In genomic region chr2:219122197-219122965, GRCh38 we compare ENCODE assay signal across 16 cellular contexts. TPM values are rescaled to one million over a fixed set of nuclear protein-coding genes. Genes with fewer than 3 reads are reported as not detected.
A peak's percentile ranks its signal among the peaks of the same experiment; 100 is the strongest.
DNase-seq lines count a peak whose midpoint lies in the region; TF ChIP-seq lines count a peak whose summit lies in the region.
"Had no signal": no experiment of that assay in that cellular context is flagged by ENCODE, and none has a peak within 500 bp of the region (broad histone marks: within the 10 kb centered on the region; RNA-seq: fewer than 3 reads in every experiment).

No MANE protein-coding gene starts in this region.

- TF ChIP-seq CTCF in LNCaP clone FGC (IDR thresholded peaks at IDR 0.05; ENCODE audit: control insufficient read depth, extremely low read depth, insufficient read depth) = no peak

- DNase-seq in LNCaP clone FGC (ENCODE audit: low read depth) (peak; percentile 74), amniotic epithelial cell (ENCODE audit: low read depth) (peak; percentile 21), kidney tubule cell (ENCODE audit: low spot score) (peak; percentile 29), renal cortical epithelial cell (ENCODE audit: low read depth) (peak; percentile 85), islet precursor cell (no peak), AG20443 (ENCODE audit: low spot score) (no peak)
- no peak for DNase-seq in activated effector memory CD4-positive, alpha-beta T cell treated with Interleukin-2 at 50 U/mL for 16 hours
- DNase-seq: activated CD4-positive, alpha-beta T cell treated with anti-CD3 and anti-CD28 coated beads, Interleukin-2, amount 10 ng/mL, durations not matched to agents 7 days and 5 days; activated naive CD4-positive, alpha-beta T cell treated with Interleukin-2 at 50 U/mL for 16 hours; AML-193; GM23248; immature natural killer cell; NCI-H187 treated with DMSO at 0.1 percent for 48 hours; NCI-H524; occipital lobe; stimulated activated CD4-positive, alpha-beta T cell treated with anti-CD3 and anti-CD28 coated beads, Interleukin-2, amount 100 ng/mL, for 24 hours had no signal

- no peak overlapping the region for H3K4me3 ChIP-seq in LNCaP clone FGC (ENCODE audit: low read depth, low read length)
- H3K4me3 ChIP-seq: GM23248 had no signal

RNA-seq across cellular contexts. Expression of gene NHEJ1, which starts 38.2 kb away (rescaled TPM):
- 18.4 and 24.6 TPM in 2 replicates for total RNA-seq in renal cortical epithelial cell

RNA-seq across cellular contexts. Expression of gene SLC23A3, which starts 47.4 kb away (rescaled TPM):
- total RNA-seq in renal cortical epithelial cell = 1.0 and 1.6 TPM in 2 replicates

RNA-seq across cellular contexts. Expression of gene CNPPD1, which starts 54.3 kb away (rescaled TPM):
- total RNA-seq in renal cortical epithelial cell = 39.1 and 46.3 TPM in 2 replicates

RNA-seq across cellular contexts. Expression of gene RETREG2, which starts 55.7 kb away (rescaled TPM):
- total RNA-seq in renal cortical epithelial cell = 65.6 and 73.5 TPM in 2 replicates

Comparison
In these comparisons a context has a peak if more than half of its experiments do, and no peak if none do; other contexts are left out.
1. DNase-seq: peak in LNCaP clone FGC (single experiment), amniotic epithelial cell (single experiment), kidney tubule cell (single experiment) and renal cortical epithelial cell (single experiment); none in islet precursor cell (single experiment), AG20443 (single experiment) and activated effector memory CD4-positive, alpha-beta T cell treated with Interleukin-2 at 50 U/mL for 16 hours (single experiment).